ENCODE assay signal across 9 cellular contexts in the genomic region with DNA sequence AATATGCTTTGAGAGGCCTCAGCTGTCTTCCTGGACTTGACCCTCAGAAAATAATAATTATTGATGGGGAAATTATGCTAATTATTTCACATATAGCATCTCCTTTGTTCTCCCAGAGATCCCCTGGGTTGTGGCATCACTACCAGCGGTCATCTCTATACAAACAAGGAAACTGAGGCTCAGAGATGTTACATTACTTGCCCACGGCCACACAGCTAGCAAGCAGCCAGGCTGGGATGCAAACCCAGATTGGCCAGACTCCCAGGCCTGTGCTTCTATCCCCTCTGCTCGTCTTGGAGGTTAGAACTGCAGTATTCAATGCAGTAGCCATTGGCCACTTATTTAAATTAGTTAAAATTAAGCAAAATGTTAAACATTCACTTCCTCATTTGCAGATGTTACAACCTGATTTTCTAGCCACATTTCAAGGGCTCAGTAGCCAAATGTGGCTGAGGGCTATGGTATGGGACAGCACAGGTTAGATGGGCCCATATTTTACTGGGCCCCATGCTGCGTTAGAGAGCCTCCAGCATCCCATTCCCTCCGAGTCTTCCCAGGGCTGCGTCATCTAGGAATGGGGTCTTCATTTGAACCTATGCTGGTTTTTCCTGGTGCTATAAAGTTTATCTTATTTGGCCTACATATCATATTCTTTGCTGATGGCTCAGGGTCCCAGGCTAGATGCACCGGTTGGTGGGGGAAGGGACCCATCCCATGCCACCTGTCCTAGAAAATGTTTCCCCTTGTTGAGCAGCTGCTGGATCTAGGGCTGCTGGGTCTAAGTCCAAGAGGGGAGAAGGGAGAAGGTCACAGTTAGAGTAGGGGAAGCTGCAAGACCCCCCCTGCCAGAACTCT. TPM values are rescaled to one million over a fixed set of nuclear protein-coding genes. Genes with fewer than 3 reads are reported as not detected.
DNase-seq lines count a peak whose midpoint lies in the region; TF ChIP-seq lines count a peak whose summit lies in the region.
"Had no signal": no experiment of that assay in that cellular context is flagged by ENCODE, and none has a peak within 500 bp of the region (broad histone marks: within the 10 kb centered on the region; RNA-seq: fewer than 3 reads in every experiment).

No MANE protein-coding gene starts in this region.

- H3K36me3 ChIP-seq in GM06990 (ENCODE audit: control insufficient read depth, insufficient read depth, low read length) = peaks cover 10% of the 10 kb centered on the region
- H3K36me3 ChIP-seq in NT2/D1 (ENCODE audit: insufficient read depth, insufficient read length, low read length) = peaks cover 59% of the 10 kb centered on the region
- H3K36me3 ChIP-seq in osteoblast (ENCODE audit: insufficient read depth, low read length) = peaks cover 33% of the 10 kb centered on the region

- TF ChIP-seq CTCF in GM06990 (IDR thresholded peaks at IDR 0.05; ENCODE audit: insufficient read depth, low read length, poor library complexity, severe bottlenecking) = no peak
- no peak for TF ChIP-seq CTCF in coronary artery (IDR thresholded peaks at IDR 0.05)
- TF ChIP-seq CTCF in osteoblast (IDR thresholded peaks at IDR 0.05; ENCODE audit: extremely low read depth, low read depth, low read length) = no peak

- H3K79me2 ChIP-seq in osteoblast (ENCODE audit: insufficient read depth, low read length) = peaks cover 33% of the 10 kb centered on the region

- H3K4me1 ChIP-seq in NT2/D1 (ENCODE audit: insufficient read depth, insufficient read length) (peaks cover 16% of the 10 kb centered on the region), osteoblast (ENCODE audit: insufficient read depth, low read length) (peaks cover 23% of the 10 kb centered on the region)

- DNase-seq in GM06990 (ENCODE audit: extremely low read depth, insufficient read length) = no peak
- DNase-seq in NT2/D1 (ENCODE audit: low read depth, low spot score) = no peak
- DNase-seq in coronary artery (ENCODE audit: low spot score) = no peak
- DNase-seq in osteoblast (ENCODE audit: insufficient read length, low spot score, missing footprints) = peak; percentile 53
- DNase-seq in stimulated activated CD8-positive, alpha-beta memory T cell treated with anti-CD3 and anti-CD28 coated beads, Interleukin-4, amount 100 ng/mL, for 48 hours = no peak
- no peak for DNase-seq in amniotic stem cell (lab: John Stamatoyannopoulos, UW)
- no peak for DNase-seq in OCI-M2 (lab: John Stamatoyannopoulos, UW; ENCODE audit: unreplicated experiment)
- no peak for DNase-seq in epidermal melanocyte (ENCODE audit: insufficient read length, low spot score)
- DNase-seq: NCI-H526 had no signal

- H3K27ac ChIP-seq in coronary artery = no peak overlapping the region
- no peak overlapping the region for H3K27ac ChIP-seq in osteoblast (ENCODE audit: low read depth, low read length)

- H3K9me3 ChIP-seq in NT2/D1 (ENCODE audit: insufficient read depth, low read length) (no peaks in the 10 kb centered on the region), osteoblast (ENCODE audit: low read depth, low read length) (no peaks in the 10 kb centered on the region)

- H3K9ac ChIP-seq in NT2/D1 (ENCODE audit: insufficient read length, low read depth) = peak overlapping the region; percentile 39

- H3K4me3 ChIP-seq in GM06990 (replicated peaks; ENCODE audit: low read depth, low read length) = peak overlapping the region; percentile 90
- no peak overlapping the region for H3K4me3 ChIP-seq in NT2/D1 (ENCODE audit: insufficient read length, low read depth)
- H3K4me3 ChIP-seq in coronary artery = peak overlapping the region; percentile 82
- peak overlapping the region; percentile 97 for H3K4me3 ChIP-seq in osteoblast (ENCODE audit: insufficient read depth, low read length)

- no peaks in the 10 kb centered on the region for H3K27me3 ChIP-seq in GM06990 (replicated peaks; ENCODE audit: control insufficient read depth, insufficient read depth, low read length)
- H3K27me3 ChIP-seq in NT2/D1 (ENCODE audit: insufficient read depth, insufficient read length) = peaks cover 22% of the 10 kb centered on the region
- H3K27me3 ChIP-seq in osteoblast (ENCODE audit: insufficient read depth, low read length) = no peaks in the 10 kb centered on the region

- H3K4me2 ChIP-seq in osteoblast (ENCODE audit: insufficient read depth, low read length) = peak overlapping the region; percentile 97

- no peak overlapping the region for H2AFZ ChIP-seq in osteoblast (ENCODE audit: low read length)

- peaks cover 50% of the 10 kb centered on the region for H4K20me1 ChIP-seq in osteoblast (ENCODE audit: insufficient read depth, low read length)

RNA-seq across cellular contexts. Expression of a gene that starts 2.2 kb away (rescaled TPM):
- total RNA-seq in osteoblast = 10.6 and 12.3 TPM in 2 replicates

RNA-seq across cellular contexts. Expression of a gene that starts 40.1 kb away (rescaled TPM):
- 21.0 and 21.8 TPM in 2 replicates for total RNA-seq in osteoblast
